14 cellular contexts compared by ENCODE assay signal in the genomic region with DNA sequence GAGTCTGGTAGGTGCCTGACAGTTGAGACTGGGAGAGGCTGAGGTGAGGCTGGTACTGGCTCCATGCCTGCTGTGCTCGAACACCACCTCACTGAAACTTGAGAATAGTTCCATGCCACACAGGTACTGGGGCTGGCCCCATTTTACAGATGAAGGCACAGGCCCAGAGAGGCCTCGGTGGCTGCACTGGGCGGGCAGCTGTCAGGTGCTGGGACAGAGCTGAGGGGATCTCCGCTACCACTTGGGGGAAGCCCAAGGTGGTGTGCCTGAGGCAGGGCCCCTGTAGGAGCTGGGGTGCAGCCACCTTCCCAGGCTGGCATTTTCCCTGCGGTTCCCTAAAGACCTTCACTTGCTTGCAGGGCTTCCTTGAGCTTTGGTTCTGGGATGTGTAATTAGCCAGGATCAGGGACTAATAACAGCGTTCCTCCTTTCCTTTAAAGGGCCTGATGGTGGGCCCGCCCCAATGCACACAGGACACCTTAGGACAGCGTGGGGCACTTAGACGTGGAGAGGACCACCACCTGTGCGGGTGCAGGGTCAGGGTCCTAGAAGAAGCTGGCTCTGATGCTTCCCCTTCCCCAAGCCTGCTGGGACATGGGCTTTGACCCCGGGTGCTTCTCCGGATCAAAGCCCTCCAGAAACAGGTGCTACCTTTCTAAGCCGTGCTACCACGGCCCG. TPM values are rescaled to one million over a fixed set of nuclear protein-coding genes. Genes with fewer than 3 reads are reported as not detected.
DNase-seq lines count a peak whose midpoint lies in the region; ATAC-seq, FAIRE-seq and TF ChIP-seq lines count a peak whose summit lies in the region.
"Had no signal": no experiment of that assay in that cellular context is flagged by ENCODE, and none has a peak within 500 bp of the region (broad histone marks: within the 10 kb centered on the region; RNA-seq: fewer than 3 reads in every experiment).

No MANE protein-coding gene starts in this region.

- TF ChIP-seq POLR2A in transverse colon (IDR thresholded peaks at IDR 0.05) (no peak), H54 (IDR thresholded peaks at IDR 0.05; ENCODE audit: low read depth, low read length) (no peak)

- ATAC-seq in Panc1, result no peak

- H3K4me1 ChIP-seq in Panc1 (ENCODE audit: control insufficient read depth, insufficient read depth, low read length), result peaks cover 76% of the 10 kb centered on the region
- H3K4me1 ChIP-seq in osteoblast (ENCODE audit: insufficient read depth, low read length), result peaks cover 3% of the 10 kb centered on the region
- H3K4me1 ChIP-seq in transverse colon, result peaks cover 0 to 5% (median 0%) of the 10 kb centered on the region in 4 donors
- H3K4me1 ChIP-seq: SJSA1 had no signal

- TF ChIP-seq CTCF in Panc1 (IDR thresholded peaks at IDR 0.05), result no peak
- TF ChIP-seq CTCF in dorsolateral prefrontal cortex (IDR thresholded peaks at IDR 0.05 in 54 of 56, conservative IDR thresholded peaks at IDR 0.05 in 2 of 56; ENCODE audit: low read depth in 1 of 56, partially characterized antibody in 56 of 56), result no peak
- no peak for TF ChIP-seq CTCF in osteoblast (IDR thresholded peaks at IDR 0.05; ENCODE audit: extremely low read depth, low read depth, low read length)
- no peak for TF ChIP-seq CTCF in transverse colon (IDR thresholded peaks at IDR 0.05)

- H3K36me3 ChIP-seq in Panc1 (ENCODE audit: control insufficient read depth, insufficient read depth, low read length), result peaks cover 78% of the 10 kb centered on the region
- peaks cover 95% of the 10 kb centered on the region for H3K36me3 ChIP-seq in osteoblast (ENCODE audit: insufficient read depth, low read length)
- H3K36me3 ChIP-seq in transverse colon, result peaks cover 0 to 57% (median 32%) of the 10 kb centered on the region in 4 donors

- no peak for TF ChIP-seq EP300 in transverse colon (IDR thresholded peaks at IDR 0.05; ENCODE audit: low read depth)

- H3K79me2 ChIP-seq in osteoblast (ENCODE audit: insufficient read depth, low read length), result peaks cover 70% of the 10 kb centered on the region

- no peaks in the 10 kb centered on the region for H3K27me3 ChIP-seq in Panc1 (ENCODE audit: control insufficient read depth, insufficient read depth, low read length)
- H3K27me3 ChIP-seq in dorsolateral prefrontal cortex, result no peaks in the 10 kb centered on the region
- no peaks in the 10 kb centered on the region for H3K27me3 ChIP-seq in osteoblast (ENCODE audit: insufficient read depth, low read length)
- no peaks in the 10 kb centered on the region for H3K27me3 ChIP-seq in transverse colon
- H3K27me3 ChIP-seq: SJSA1 had no signal

- no peak overlapping the region for H3K4me2 ChIP-seq in osteoblast (ENCODE audit: insufficient read depth, low read length)

- BruUV-seq in Panc1 (replicated peaks; lab: Mats Ljungman, UMichigan), result no TSS peak

- H4K20me1 ChIP-seq in osteoblast (ENCODE audit: insufficient read depth, low read length), result peaks cover 39% of the 10 kb centered on the region

- in situ Hi-C loops in Panc1 (cut with HindIII; ENCODE audit: low pct_unique_long_range_greater_than_20kb, low sequenced_read_pairs) (no loop called here), transverse colon (cut with MboI; ENCODE audit: low pct_ligation_motif_present in 1 of 4, low pct_unique_long_range_greater_than_20kb in 1 of 4, low sequenced_read_pairs in 3 of 4) (no loop called here)

- POLR2A ChIA-PET in Panc1 (lab: Charles Lee), result interaction anchor here (0.9 to 1.0 kb wide), 2 partner anchors 129 to 210 kb away, joined by 3 read pairs; a partner anchor contains a TSS

- CTCF ChIA-PET in Panc1 (lab: Charles Lee), result interaction anchor here (0.6 to 1.1 kb wide), 2 partner anchors 153 to 225 kb away, joined by 3 to 4 read pairs; no protein-coding TSS in a partner anchor

- no peak overlapping the region for H2AFZ ChIP-seq in osteoblast (ENCODE audit: low read length)

- no peak for FAIRE-seq in H54 (lab: Jason Lieb, UNC)
- FAIRE-seq: TTC549 had no signal

- H3K9me3 ChIP-seq in Panc1 (ENCODE audit: control insufficient read depth, insufficient read depth, low read depth, low read length) (no peaks in the 10 kb centered on the region), osteoblast (ENCODE audit: low read depth, low read length) (no peaks in the 10 kb centered on the region), transverse colon (no peaks in the 10 kb centered on the region)
- H3K9me3 ChIP-seq: SJSA1 had no signal

- 90% methylated on average over 15 of the region's 15 CpGs; no CpG with 5 or more reads in 1 of the 2 donors for WGBS in transverse colon (ENCODE audit: low coverage in 1 of 2), 2 donors

- H3K27ac ChIP-seq in Panc1 (ENCODE audit: low read length) (peak overlapping the region; percentile 74), dorsolateral prefrontal cortex (peak overlapping the region; percentile 89 to 100 (median 97)), osteoblast (ENCODE audit: low read depth, low read length) (peak overlapping the region; percentile 50), transverse colon (peak overlapping the region in 3 of 4 donors; percentile 69 to 80 (median 75))
- H3K27ac ChIP-seq: SJSA1 had no signal

- intact Hi-C loops in Panc1 (cut with micrococcal nuclease; ENCODE audit: unreplicated experiment), result no loop called here
- intact Hi-C loops in dorsolateral prefrontal cortex (cut with DNase I), result loop anchor here (5.0 to 10.0 kb wide), 2 partner anchors 212 to 214 kb away; a partner anchor contains a TSS
- intact Hi-C loops in transverse colon (cut with DNase I; ENCODE audit: low total_unique reads), result loop anchor here (5.0 kb wide), 1 partner anchor 407 kb away; a partner anchor contains a TSS

- no peak overlapping the region for H3K4me3 ChIP-seq in Panc1 (ENCODE audit: low read depth in 2 of 2, low read length in 2 of 2)
- no peak overlapping the region for H3K4me3 ChIP-seq in dorsolateral prefrontal cortex
- no peak overlapping the region for H3K4me3 ChIP-seq in osteoblast (ENCODE audit: insufficient read depth, low read length)
- H3K4me3 ChIP-seq in transverse colon, result no peak overlapping the region
- H3K4me3 ChIP-seq: SJSA1 had no signal

- no peak for DNase-seq in Panc1 (ENCODE audit: low read depth, low spot score)
- DNase-seq in dorsolateral prefrontal cortex, result no peak
- DNase-seq in osteoblast (ENCODE audit: insufficient read length, low spot score, missing footprints), result no peak
- no peak for DNase-seq in transverse colon
- no peak for DNase-seq in H54 (ENCODE audit: insufficient read length, low spot score)
- DNase-seq in dedifferentiated amniotic fluid mesenchymal stem cell (ENCODE audit: extremely low spot score), result no peak
- DNase-seq in stimulated activated CD4-positive, alpha-beta T cell treated with anti-CD3 and anti-CD28 coated beads, Interleukin-4, amount 100 ng/mL, for 1 hour, result no peak
- DNase-seq: activated effector memory CD4-positive, alpha-beta T cell treated with Interleukin-2 at 50 U/mL for 16 hours; NCI-H2171; stimulated activated CD8-positive, alpha-beta memory T cell treated with anti-CD3 and anti-CD28 coated beads, Interleukin-4, amount 100 ng/mL, for 48 hours had no signal

RNA-seq across cellular contexts. Expression of a gene that starts 23.6 kb away (rescaled TPM):
- total RNA-seq in Panc1 (2021; ENCODE audit: unreplicated experiment), result 58.5 TPM
- 81.4 TPM for polyA plus RNA-seq in Panc1 (2012; ENCODE audit: insufficient read length)
- 1 to 10 TPM in 55 of 120 experiments, under 1 TPM in 32, not detected in 33; 0.19 to 3.0 (median 1.2) TPM for total RNA-seq in dorsolateral prefrontal cortex
- not detected in 2 replicates for total RNA-seq in osteoblast
- 10 to 100 TPM in 2 of 4 donors, 1 to 10 TPM in 1, not detected in 1; 2.6 to 44.8 (median 14.4) TPM for total RNA-seq in transverse colon
- total RNA-seq: SJSA1 had no signal

RNA-seq across cellular contexts. Expression of a gene that starts 52.6 kb away (rescaled TPM):
- total RNA-seq in Panc1 (2021; ENCODE audit: unreplicated experiment), result not detected
- polyA plus RNA-seq in Panc1 (2012; ENCODE audit: insufficient read length), result not detected
- 1 to 10 TPM in 3 of 120 experiments, not detected in 117; 1.1 to 1.2 (median 1.2) TPM for total RNA-seq in dorsolateral prefrontal cortex
- not detected in 2 replicates for total RNA-seq in osteoblast
- total RNA-seq in transverse colon, result not detected
- total RNA-seq: M059J, omental fat pad, SJSA1 had no signal
